15 cellular contexts compared by ENCODE assay signal in genomic region chr1:48600182-48600581, GRCh38.
DNase-seq lines count a peak whose midpoint lies in the region; ATAC-seq and TF ChIP-seq lines count a peak whose summit lies in the region.
"Had no signal": no experiment of that assay in that cellular context is flagged by ENCODE, and none has a peak within 500 bp of the region (broad histone marks: within the 10 kb centered on the region; RNA-seq: fewer than 3 reads in every experiment).

No MANE protein-coding gene starts in this region.

- H3K36me3 ChIP-seq in HEK293 (ENCODE audit: control insufficient read depth in 2 of 2, insufficient read depth in 1 of 2, low read length in 2 of 2) (no peaks in the 10 kb centered on the region), parathyroid adenoma (ENCODE audit: control insufficient read depth, insufficient read depth, low read length) (no peaks in the 10 kb centered on the region)

- no peak overlapping the region for H3K27ac ChIP-seq in HEK293 (ENCODE audit: extremely low read depth, low read depth, low read length)
- no peak overlapping the region for H3K27ac ChIP-seq in parathyroid adenoma
- H3K27ac ChIP-seq: GM23248 had no signal

- peak overlapping the region; percentile 3 for H3K4me2 ChIP-seq in parathyroid adenoma (ENCODE audit: low read length)

- H3K9ac ChIP-seq in parathyroid adenoma = no peak overlapping the region
- H3K9ac ChIP-seq: GM23248 had no signal

- H3K4me1 ChIP-seq in HEK293 (ENCODE audit: control insufficient read depth, insufficient read depth, low read length) = no peaks in the 10 kb centered on the region
- no peaks in the 10 kb centered on the region for H3K4me1 ChIP-seq in parathyroid adenoma

- DNase-seq in Daoy (ENCODE audit: low read depth) = peak; percentile 17
- peak; percentile 46 for DNase-seq in RPMI7951 (ENCODE audit: low read depth)
- DNase-seq: C1 segment of cervical spinal cord; Calu3; CD4-positive, alpha-beta memory T cell; COR-L47; DMS53; DMS79 treated with DMSO at 0.1 percent for 48 hours; GM23248; H7; HCEC 1CT had no signal

- no peaks in the 10 kb centered on the region for H3K27me3 ChIP-seq in parathyroid adenoma (ENCODE audit: control insufficient read depth, insufficient read depth, low read length)

- H3K4me3 ChIP-seq in HEK293 (ENCODE audit: low read depth, low read length) (no peak overlapping the region), parathyroid adenoma (ENCODE audit: low read depth, low read length) (no peak overlapping the region)
- H3K4me3 ChIP-seq: GM23248 had no signal

- H3K79me2 ChIP-seq in parathyroid adenoma = no peaks in the 10 kb centered on the region

- no peak overlapping the region for H2AFZ ChIP-seq in parathyroid adenoma
- H2AFZ ChIP-seq: GM23248 had no signal

- no peak for ATAC-seq in HG02973 (IDR thresholded peaks at IDR 0.05; ENCODE audit: unreplicated experiment)
- ATAC-seq in HG03135 (IDR thresholded peaks at IDR 0.05; ENCODE audit: unreplicated experiment) = no peak

- CTCF ChIA-PET in HEK293 (lab: Yijun Ruan, JAX) = interaction anchor here (0.6 to 1.9 kb wide), 4 partner anchors 28 to 647 kb away, joined by 3 to 7 read pairs (median 3); no protein-coding TSS in a partner anchor

- H3K9me3 ChIP-seq in HEK293 (ENCODE audit: control insufficient read depth, insufficient read depth, low read depth, low read length) (no peaks in the 10 kb centered on the region), parathyroid adenoma (ENCODE audit: control insufficient read depth, low read length) (no peaks in the 10 kb centered on the region)

- POLR2A ChIA-PET in HEK293 (lab: Yijun Ruan, JAX) = no interaction called here

- TF ChIP-seq CTCF in HEK293 (tag by site-specific recombination; IDR thresholded peaks at IDR 0.05) = no peak
- no peak for TF ChIP-seq CTCF in parathyroid adenoma (IDR thresholded peaks at IDR 0.05)

TF ChIP-seq in HEK293, 187 proteins besides CTCF, POLR2A, EP300 and RAD21:
- TF ChIP-seq EGR2 (tag by site-specific recombination; IDR thresholded peaks at IDR 0.05; ENCODE audit: low read depth) = peak; percentile 97
- TF ChIP-seq ZNF600 (tag by site-specific recombination; IDR thresholded peaks at IDR 0.05) = no peak
- TF ChIP-seq ZFHX2 (tag by site-specific recombination; conservative IDR thresholded peaks at IDR 0.05) = peak; percentile 88
